ENCODE assay signal across 10 cellular contexts in genomic region chr16:49875812-49876715, GRCh38. TPM values are rescaled to one million over a fixed set of nuclear protein-coding genes. Genes with fewer than 3 reads are reported as not detected.
DNase-seq lines count a peak whose midpoint lies in the region; ATAC-seq and TF ChIP-seq lines count a peak whose summit lies in the region.
"Had no signal": no experiment of that assay in that cellular context is flagged by ENCODE, and none has a peak within 500 bp of the region (broad histone marks: within the 10 kb centered on the region; RNA-seq: fewer than 3 reads in every experiment).

No MANE protein-coding gene starts in this region.

- H3K4me1 ChIP-seq in GM23248 (ENCODE audit: insufficient read depth) = no peaks in the 10 kb centered on the region
- H3K4me1 ChIP-seq in sigmoid colon = peaks cover 0 to 11% (median 9%) of the 10 kb centered on the region in 4 donors
- no peaks in the 10 kb centered on the region for H3K4me1 ChIP-seq in PC-9 (replicated peaks; ENCODE audit: insufficient read depth)

- no peaks in the 10 kb centered on the region for H3K9me2 ChIP-seq in GM23248 (ENCODE audit: insufficient read depth)
- H3K9me2 ChIP-seq in PC-9 (ENCODE audit: insufficient read depth) = no peaks in the 10 kb centered on the region

- H3K27ac ChIP-seq in GM23248 (no peak overlapping the region), sigmoid colon (peak overlapping the region in 3 of 4 donors; percentile 30 to 42 (median 42)), PC-9 (no peak overlapping the region)

- DNase-seq in GM23248 = peak; percentile 33
- no peak for DNase-seq in choroid plexus epithelial cell (ENCODE audit: low read depth)
- no peak for DNase-seq in left colon
- DNase-seq in sigmoid colon = no peak
- no peak for DNase-seq in PC-9
- DNase-seq in GM13976 (ENCODE audit: low spot score) = no peak
- DNase-seq in NCI-H524 treated with DMSO at 0.1 percent for 48 hours (lab: John Stamatoyannopoulos, UW) = no peak
- DNase-seq: hippocampal formation, NCI-H187 treated with DMSO at 0.1 percent for 48 hours had no signal

- H3K27me3 ChIP-seq in GM23248 (replicated peaks; ENCODE audit: insufficient read depth) (peaks cover 38% of the 10 kb centered on the region), sigmoid colon (peaks cover 0 to 14% (median 9%) of the 10 kb centered on the region in 3 donors), PC-9 (ENCODE audit: insufficient read depth, low read depth) (peaks cover 73% of the 10 kb centered on the region)

- in situ Hi-C loops in GM23248 (cut with MboI) (no loop called here), GM13976 (cut with MboI; ENCODE audit: low sequenced_read_pairs, unreplicated experiment) (no loop called here)

- no peak for TF ChIP-seq EP300 in sigmoid colon (IDR thresholded peaks at IDR 0.05)

- H3K79me2 ChIP-seq in GM23248 (ENCODE audit: insufficient read depth) (no peaks in the 10 kb centered on the region), PC-9 (ENCODE audit: low read depth) (no peaks in the 10 kb centered on the region)

- H3K4me3 ChIP-seq in GM23248 = 0 out of 2 replicates have a peak overlapping the region, but pooled peaks have one; percentile 10
- peak overlapping the region; percentile 29 for H3K4me3 ChIP-seq in choroid plexus epithelial cell (ENCODE audit: low read depth, low read length)
- peak overlapping the region; percentile 22 to 49 (median 42) for H3K4me3 ChIP-seq in sigmoid colon
- H3K4me3 ChIP-seq in PC-9 = no peak overlapping the region

- no peak for TF ChIP-seq POLR2A in sigmoid colon (IDR thresholded peaks at IDR 0.05)

- CTCF ChIA-PET in PC-9 (lab: Charles Lee) = interaction anchor here (0.7 kb wide), 1 partner anchor 190 kb away, joined by 6 read pairs; no protein-coding TSS in a partner anchor

- H3K9ac ChIP-seq in GM23248 = no peak overlapping the region

- H4K20me1 ChIP-seq in GM23248 (ENCODE audit: insufficient read depth) = no peaks in the 10 kb centered on the region
- no peaks in the 10 kb centered on the region for H4K20me1 ChIP-seq in PC-9 (ENCODE audit: insufficient read depth)

- H2AFZ ChIP-seq in GM23248 (peak overlapping the region; percentile 48), PC-9 (no peak overlapping the region)

- no peaks in the 10 kb centered on the region for H3F3A ChIP-seq in GM23248 (ENCODE audit: insufficient read depth)
- no peaks in the 10 kb centered on the region for H3F3A ChIP-seq in PC-9 (ENCODE audit: insufficient read depth, low read depth)

- TF ChIP-seq CTCF in choroid plexus epithelial cell (conservative IDR thresholded peaks at IDR 0.05; ENCODE audit: low read depth, low read length) = no peak
- no peak for TF ChIP-seq CTCF in sigmoid colon (IDR thresholded peaks at IDR 0.05)
- no peak for TF ChIP-seq CTCF in PC-9 (conservative IDR thresholded peaks at IDR 0.05)
- no peak for TF ChIP-seq CTCF in GM13976 (IDR thresholded peaks at IDR 0.05; ENCODE audit: borderline replicate concordance, control extremely low read depth, extremely low read depth, insufficient read depth, missing control alignments)

- intact Hi-C loops in left colon (cut with DNase I, micrococcal nuclease) = loop anchor here in 1 of 2 donors (10.0 kb wide), 2 partner anchors 261 to 381 kb away; no protein-coding TSS in a partner anchor
- intact Hi-C loops in sigmoid colon (cut with DNase I) = loop anchor here (5.0 kb wide), 3 partner anchors 269 to 469 kb away; no protein-coding TSS in a partner anchor
- intact Hi-C loops in PC-9 (cut with micrococcal nuclease; ENCODE audit: unreplicated experiment) = no loop called here

- POLR2A ChIA-PET in PC-9 (lab: Charles Lee; ENCODE audit: unreplicated experiment) = no interaction called here

- WGBS in GM23248 (ENCODE audit: low coverage in 1 of 2, low lambda C conversion rate in 2 of 2, missing lambda C conversion rate in 2 of 2), 2 experiments = 1 to 5% methylated on average over 25 to 43 of the region's 45 CpGs
- WGBS in sigmoid colon, 2 donors = 35 to 37% methylated on average over 45 of the region's 45 CpGs

- H3K36me3 ChIP-seq in GM23248 (ENCODE audit: low read depth) (no peaks in the 10 kb centered on the region), sigmoid colon (no peaks in the 10 kb centered on the region), PC-9 (ENCODE audit: low read depth) (no peaks in the 10 kb centered on the region)

- H3K4me2 ChIP-seq in GM23248 (ENCODE audit: unreplicated experiment) = no peak overlapping the region
- H3K4me2 ChIP-seq in PC-9 = no peak overlapping the region

- H3K9me3 ChIP-seq in GM23248 (ENCODE audit: low read depth) (no peaks in the 10 kb centered on the region), sigmoid colon (no peaks in the 10 kb centered on the region), PC-9 (ENCODE audit: insufficient read depth, low read depth) (no peaks in the 10 kb centered on the region)

- no TSS peak for BruUV-seq in PC-9 (replicated peaks; lab: Mats Ljungman, UMichigan)

- ATAC-seq in left colon (peak; percentile 30), HG02885 (IDR thresholded peaks at IDR 0.05; ENCODE audit: poor library complexity, unreplicated experiment) (no peak)

RNA-seq across cellular contexts. Expression of gene ZNF423, which starts 20.2 kb away (rescaled TPM):
- 0.13 and 0.43 TPM in 2 replicates for total RNA-seq in GM23248 (2014; rRNA removed; shearing (Covaris generic))
- 0.49 and 0.72 TPM in 2 replicates for polyA plus RNA-seq in GM23248 (2016; fragmentation: Nextera tagmentation; extraction: Ambion mirVana)
- 10 to 100 TPM in 1 of 2 donors, 1 to 10 TPM in 1; 8.2 to 10.5 TPM for total RNA-seq in left colon
- 10 to 100 TPM in 1 of 4 donors, 1 to 10 TPM in 3; 3.6 to 19.7 (median 5.0) TPM for total RNA-seq in sigmoid colon
- 1 to 10 TPM in 2 of 3 donors, under 1 TPM in 1; 0.69 to 3.3 (median 1.2) TPM for polyA plus RNA-seq in sigmoid colon
- not detected in 2 replicates for total RNA-seq in PC-9 (2021)

Comparison
In these comparisons a context has a peak if more than half of its experiments do, and no peak if none do; other contexts are left out.
1. H3K27ac ChIP-seq: peak in sigmoid colon (3 of 4); none in GM23248 (single experiment) and PC-9 (single experiment).